Comparison of ENCODE assay signal across 8 cellular contexts in genomic region chr20:7770578-7770977, GRCh38.
DNase-seq lines count a peak whose midpoint lies in the region; ATAC-seq and TF ChIP-seq lines count a peak whose summit lies in the region.

No MANE protein-coding gene starts in this region.

- no peaks in the 10 kb centered on the region for H3K36me3 Mint-ChIP-seq in T-cell

- H3K4me3 Mint-ChIP-seq in T-cell, result no peak overlapping the region

- no peak for TF ChIP-seq CTCF in choroid plexus epithelial cell (conservative IDR thresholded peaks at IDR 0.05; ENCODE audit: low read depth, low read length)

- in situ Hi-C loops in ACHN (cut with HindIII; ENCODE audit: low pct_ligation_motif_present, low pct_unique_long_range_greater_than_20kb, low sequenced_read_pairs), result no loop called here

- ATAC-seq in GM18868 (IDR thresholded peaks at IDR 0.05; ENCODE audit: unreplicated experiment) (peak; percentile 95), HG02678 (IDR thresholded peaks at IDR 0.05; ENCODE audit: unreplicated experiment) (peak; percentile 98), T-cell (replicated peaks in 1 of 4) (no peak)

- POLR2A ChIA-PET in T-cell (lab: Charles Lee), result no interaction called here

- no peak overlapping the region for H3K27ac Mint-ChIP-seq in T-cell

- DNase-seq in NCI-H128 (lab: John Stamatoyannopoulos, UW; ENCODE audit: unreplicated experiment), result peak; percentile 85
- peak; percentile 65 for DNase-seq in choroid plexus epithelial cell (ENCODE audit: low read depth)
- DNase-seq in ACHN, result no peak
- no peak for DNase-seq in SIG-M5 (lab: John Stamatoyannopoulos, UW)
- no peak for DNase-seq in activated effector memory CD4-positive, alpha-beta T cell treated with anti-CD3 and anti-CD28 coated beads, Interleukin-2, amount 50 U/mL, for 16 hours
- no peak for DNase-seq in T-cell

- CTCF ChIA-PET in T-cell (lab: Charles Lee), result no interaction called here

- H3K4me3 ChIP-seq in choroid plexus epithelial cell (ENCODE audit: low read depth, low read length), result no peak overlapping the region

- H3K4me1 Mint-ChIP-seq in T-cell, result no peaks in the 10 kb centered on the region

- H3K27me3 Mint-ChIP-seq in T-cell, result no peaks in the 10 kb centered on the region

- H3K9me3 Mint-ChIP-seq in T-cell, result peaks cover 0 to 4% (median 0%) of the 10 kb centered on the region in 3 donors

Comparison
In these comparisons a context has a peak if more than half of its experiments do, and no peak if none do; other contexts are left out.
1. ATAC-seq: peak in GM18868 (single experiment) and HG02678 (single experiment); none in T-cell (0 of 4).
2. DNase-seq: peak in NCI-H128 (single experiment) and choroid plexus epithelial cell (single experiment); none in ACHN (single experiment), SIG-M5 (single experiment), activated effector memory CD4-positive, alpha-beta T cell treated with anti-CD3 and anti-CD28 coated beads, Interleukin-2, amount 50 U/mL, for 16 hours (single experiment) and T-cell (0 of 34).